14 cellular contexts compared by ENCODE assay signal in genomic region chr17:78729636-78730035, GRCh38. TPM values are rescaled to one million over a fixed set of nuclear protein-coding genes. Genes with fewer than 3 reads are reported as not detected.
DNase-seq lines count a peak whose midpoint lies in the region; ATAC-seq, FAIRE-seq and TF ChIP-seq lines count a peak whose summit lies in the region.
"Had no signal": no experiment of that assay in that cellular context is flagged by ENCODE, and none has a peak within 500 bp of the region (broad histone marks: within the 10 kb centered on the region; RNA-seq: fewer than 3 reads in every experiment).

No MANE protein-coding gene starts in this region.

- ATAC-seq in stimulated activated effector memory CD8-positive, alpha-beta T cell treated with anti-CD3 and anti-CD28 coated beads, Interleukin-12 subunit alpha, Interleukin-12 subunit beta, amount 100 ng/mL, for 72 hours: no peak
- ATAC-seq in activated CD8-positive, alpha-beta memory T cell treated with anti-CD3 and anti-CD28 coated beads, Interleukin-2, amount 10 ng/mL, durations not matched to agents 7 days and 5 days: no peak
- ATAC-seq: upper lobe of right lung had no signal

- 100% methylated on average over 1 of the region's 1 CpG for WGBS in smooth muscle cell (ENCODE audit: low lambda C conversion rate)

- no peak for FAIRE-seq in astrocyte (lab: Jason Lieb, UNC)
- FAIRE-seq: endothelial cell of umbilical vein, HTR-8/SVneo had no signal

- H3K27me3 ChIP-seq in astrocyte (ENCODE audit: insufficient read depth, low read length): no peaks in the 10 kb centered on the region
- H3K27me3 ChIP-seq in smooth muscle cell (ENCODE audit: low read depth): no peaks in the 10 kb centered on the region
- H3K27me3 ChIP-seq: upper lobe of right lung had no signal

- 0 out of 2 replicates have a peak, but pooled peaks cover 5% of the 10 kb centered on the region for H3K36me3 ChIP-seq in KOPT-K1 (ENCODE audit: insufficient read depth, low read length)
- H3K36me3 ChIP-seq in astrocyte (ENCODE audit: insufficient read depth, low read length): no peaks in the 10 kb centered on the region
- no peaks in the 10 kb centered on the region for H3K36me3 ChIP-seq in smooth muscle cell (ENCODE audit: low read depth)
- H3K36me3 ChIP-seq: upper lobe of right lung had no signal

- intact Hi-C loops in activated naive CD4-positive, alpha-beta T cell treated with anti-CD3 and anti-CD28 coated beads for 36 hours (cut with micrococcal nuclease): loop anchor here (5.0 kb wide), 1 partner anchor 1602 kb away; no protein-coding TSS in a partner anchor

- H3K4me1 ChIP-seq in astrocyte (ENCODE audit: insufficient read depth, low read length) (no peaks in the 10 kb centered on the region), smooth muscle cell (ENCODE audit: low read depth) (peaks cover 4% of the 10 kb centered on the region)

- peak overlapping the region; percentile 28 for H3K4me3 Mint-ChIP-seq in activated naive CD4-positive, alpha-beta T cell treated with anti-CD3 and anti-CD28 coated beads for 36 hours
- H3K4me3 Mint-ChIP-seq in astrocyte (ENCODE audit: unreplicated experiment): no peak overlapping the region
- peak overlapping the region; percentile 82 for H3K4me3 Mint-ChIP-seq in stimulated activated effector memory CD8-positive, alpha-beta T cell treated with anti-CD3 and anti-CD28 coated beads, Interleukin-12 subunit alpha, Interleukin-12 subunit beta, amount 100 ng/mL, for 72 hours
- no peak overlapping the region for H3K4me3 Mint-ChIP-seq in activated CD8-positive, alpha-beta memory T cell treated with anti-CD3 and anti-CD28 coated beads, Interleukin-2, amount 10 ng/mL, durations not matched to agents 7 days and 5 days

- CTCF ChIA-PET in activated naive CD4-positive, alpha-beta T cell treated with anti-CD3 and anti-CD28 coated beads for 36 hours (lab: Charles Lee): interaction anchor here (2.2 kb wide), 1 partner anchor 21 kb away, joined by 8 read pairs; no protein-coding TSS in a partner anchor
- CTCF ChIA-PET in activated CD8-positive, alpha-beta memory T cell treated with anti-CD3 and anti-CD28 coated beads, Interleukin-2, amount 10 ng/mL, durations not matched to agents 7 days and 5 days (lab: Charles Lee): interaction anchor here (1.7 to 1.9 kb wide), 2 partner anchors 20 to 56 kb away, joined by 4 to 6 read pairs; no protein-coding TSS in a partner anchor

- H3K4me3 ChIP-seq in astrocyte (ENCODE audit: insufficient read depth, low read depth, low read length) (no peak overlapping the region), smooth muscle cell (no peak overlapping the region)
- H3K4me3 ChIP-seq: lung, upper lobe of right lung had no signal

- H3K4me2 ChIP-seq in astrocyte (ENCODE audit: low read length) (no peak overlapping the region), smooth muscle cell (no peak overlapping the region)

- H3K27ac Mint-ChIP-seq in activated naive CD4-positive, alpha-beta T cell treated with anti-CD3 and anti-CD28 coated beads for 36 hours: peak overlapping the region; percentile 70
- peak overlapping the region; percentile 30 for H3K27ac Mint-ChIP-seq in astrocyte (ENCODE audit: unreplicated experiment)
- H3K27ac Mint-ChIP-seq in stimulated activated effector memory CD8-positive, alpha-beta T cell treated with anti-CD3 and anti-CD28 coated beads, Interleukin-12 subunit alpha, Interleukin-12 subunit beta, amount 100 ng/mL, for 72 hours: peak overlapping the region; percentile 46
- H3K27ac Mint-ChIP-seq in activated CD8-positive, alpha-beta memory T cell treated with anti-CD3 and anti-CD28 coated beads, Interleukin-2, amount 10 ng/mL, durations not matched to agents 7 days and 5 days: no peak overlapping the region

- H2AFZ ChIP-seq in astrocyte (ENCODE audit: low read depth, low read length) (no peak overlapping the region), smooth muscle cell (ENCODE audit: low read depth) (no peak overlapping the region)

- no peaks in the 10 kb centered on the region for H3K9me3 ChIP-seq in KOPT-K1 (ENCODE audit: insufficient read depth, low read length, poor library complexity, severe bottlenecking)
- H3K9me3 ChIP-seq in astrocyte (ENCODE audit: insufficient read depth, low read depth, low read length): no peaks in the 10 kb centered on the region
- H3K9me3 ChIP-seq in smooth muscle cell (replicated peaks; ENCODE audit: low read depth): no peaks in the 10 kb centered on the region
- H3K9me3 ChIP-seq: upper lobe of right lung had no signal

- H3K9me3 Mint-ChIP-seq in activated naive CD4-positive, alpha-beta T cell treated with anti-CD3 and anti-CD28 coated beads for 36 hours: no peaks in the 10 kb centered on the region
- H3K9me3 Mint-ChIP-seq in astrocyte (ENCODE audit: unreplicated experiment): no peaks in the 10 kb centered on the region
- no peaks in the 10 kb centered on the region for H3K9me3 Mint-ChIP-seq in stimulated activated effector memory CD8-positive, alpha-beta T cell treated with anti-CD3 and anti-CD28 coated beads, Interleukin-12 subunit alpha, Interleukin-12 subunit beta, amount 100 ng/mL, for 72 hours
- no peaks in the 10 kb centered on the region for H3K9me3 Mint-ChIP-seq in activated CD8-positive, alpha-beta memory T cell treated with anti-CD3 and anti-CD28 coated beads, Interleukin-2, amount 10 ng/mL, durations not matched to agents 7 days and 5 days (ENCODE audit: low read depth)

- H3K27me3 Mint-ChIP-seq in activated naive CD4-positive, alpha-beta T cell treated with anti-CD3 and anti-CD28 coated beads for 36 hours (ENCODE audit: low read depth): no peaks in the 10 kb centered on the region
- no peaks in the 10 kb centered on the region for H3K27me3 Mint-ChIP-seq in astrocyte (ENCODE audit: low read depth, unreplicated experiment)
- H3K27me3 Mint-ChIP-seq in activated CD8-positive, alpha-beta memory T cell treated with anti-CD3 and anti-CD28 coated beads, Interleukin-2, amount 10 ng/mL, durations not matched to agents 7 days and 5 days: no peaks in the 10 kb centered on the region

- peaks cover 60% of the 10 kb centered on the region for H4K20me1 ChIP-seq in astrocyte (ENCODE audit: insufficient read depth, low read length)
- H4K20me1 ChIP-seq in smooth muscle cell (ENCODE audit: low read depth): peaks cover 87% of the 10 kb centered on the region

- H3K4me1 Mint-ChIP-seq in activated naive CD4-positive, alpha-beta T cell treated with anti-CD3 and anti-CD28 coated beads for 36 hours (ENCODE audit: low read depth): peaks cover 87% of the 10 kb centered on the region
- peaks cover 18% of the 10 kb centered on the region for H3K4me1 Mint-ChIP-seq in astrocyte (ENCODE audit: low read depth, unreplicated experiment)
- H3K4me1 Mint-ChIP-seq in stimulated activated effector memory CD8-positive, alpha-beta T cell treated with anti-CD3 and anti-CD28 coated beads, Interleukin-12 subunit alpha, Interleukin-12 subunit beta, amount 100 ng/mL, for 72 hours: peaks cover 88% of the 10 kb centered on the region
- H3K4me1 Mint-ChIP-seq in activated CD8-positive, alpha-beta memory T cell treated with anti-CD3 and anti-CD28 coated beads, Interleukin-2, amount 10 ng/mL, durations not matched to agents 7 days and 5 days: peaks cover 69% of the 10 kb centered on the region

- H3K9ac ChIP-seq in astrocyte (ENCODE audit: low read length) (no peak overlapping the region), smooth muscle cell (ENCODE audit: low read depth) (no peak overlapping the region)

- H3K27ac ChIP-seq in KOPT-K1 (ENCODE audit: low read depth, low read length, poor library complexity, severe bottlenecking) (peak overlapping the region; percentile 99), astrocyte (ENCODE audit: low read depth, low read length) (no peak overlapping the region), smooth muscle cell (ENCODE audit: low read depth) (no peak overlapping the region)
- H3K27ac ChIP-seq: upper lobe of right lung had no signal

- peaks cover 5% of the 10 kb centered on the region for H3K36me3 Mint-ChIP-seq in activated naive CD4-positive, alpha-beta T cell treated with anti-CD3 and anti-CD28 coated beads for 36 hours (ENCODE audit: low read depth)
- peaks cover 3% of the 10 kb centered on the region for H3K36me3 Mint-ChIP-seq in astrocyte (ENCODE audit: low read depth, unreplicated experiment)
- H3K36me3 Mint-ChIP-seq in stimulated activated effector memory CD8-positive, alpha-beta T cell treated with anti-CD3 and anti-CD28 coated beads, Interleukin-12 subunit alpha, Interleukin-12 subunit beta, amount 100 ng/mL, for 72 hours: peaks cover 67% of the 10 kb centered on the region
- H3K36me3 Mint-ChIP-seq in activated CD8-positive, alpha-beta memory T cell treated with anti-CD3 and anti-CD28 coated beads, Interleukin-2, amount 10 ng/mL, durations not matched to agents 7 days and 5 days: peaks cover 15% of the 10 kb centered on the region

- DNase-seq in activated naive CD4-positive, alpha-beta T cell treated with anti-CD3 and anti-CD28 coated beads for 36 hours: peak; percentile 32
- no peak for DNase-seq in activated naive CD4-positive, alpha-beta T cell treated with anti-CD3 and anti-CD28 coated beads, Interleukin-2, amount 50 U/mL, for 16 hours
- DNase-seq in astrocyte (ENCODE audit: low read depth) (no peak), smooth muscle cell (lab: John Stamatoyannopoulos, UW; ENCODE audit: unreplicated experiment) (no peak)
- DNase-seq in stimulated activated effector memory CD8-positive, alpha-beta T cell treated with anti-CD3 and anti-CD28 coated beads, Interleukin-12 subunit alpha, Interleukin-12 subunit beta, amount 100 ng/mL, for 72 hours (ENCODE audit: low spot score in 2 of 2): no peak
- no peak for DNase-seq in stimulated activated CD4-positive, alpha-beta T cell treated with anti-CD3 and anti-CD28 coated beads, Interleukin-4, amount 100 ng/mL, for 1 hour
- DNase-seq in activated CD8-positive, alpha-beta memory T cell treated with anti-CD3 and anti-CD28 coated beads, Interleukin-2, amount 10 ng/mL, durations not matched to agents 7 days and 5 days: no peak
- DNase-seq: retina, SIG-M5, upper lobe of right lung had no signal

- no peaks in the 10 kb centered on the region for H3F3A ChIP-seq in smooth muscle cell (ENCODE audit: low read depth)

- TF ChIP-seq CTCF in astrocyte (IDR thresholded peaks at IDR 0.05; ENCODE audit: insufficient read depth, low read depth, low read length) (no peak), smooth muscle cell (IDR thresholded peaks at IDR 0.05; ENCODE audit: borderline replicate concordance, insufficient read depth, poor library complexity, severe bottlenecking) (no peak)

- H3K79me2 ChIP-seq in astrocyte (ENCODE audit: insufficient read depth, low read length) (peaks cover 50% of the 10 kb centered on the region), smooth muscle cell (ENCODE audit: low read depth) (peaks cover 77% of the 10 kb centered on the region)

RNA-seq across cellular contexts. Expression of gene CYTH1, which starts 52.4 kb away (rescaled TPM):
- 100 to 1,000 TPM; 145 to 149 TPM for total RNA-seq in activated naive CD4-positive, alpha-beta T cell treated with anti-CD3 and anti-CD28 coated beads for 36 hours
- 22.4 and 25.0 TPM in 2 replicates for total RNA-seq in astrocyte
- 17.4 and 19.3 TPM in 2 replicates for total RNA-seq in smooth muscle cell
- polyA plus RNA-seq in smooth muscle cell: 14.1 and 26.9 TPM in 2 replicates
- total RNA-seq in activated CD8-positive, alpha-beta memory T cell treated with anti-CD3 and anti-CD28 coated beads, Interleukin-2, amount 10 ng/mL, durations not matched to agents 7 days and 5 days: 100 to 1,000 TPM; 151 to 156 TPM

Comparison
In these comparisons a context has a peak if more than half of its experiments do, and no peak if none do; other contexts are left out.
1. H3K4me3 Mint-ChIP-seq: peak in activated naive CD4-positive, alpha-beta T cell treated with anti-CD3 and anti-CD28 coated beads for 36 hours (single experiment) and stimulated activated effector memory CD8-positive, alpha-beta T cell treated with anti-CD3 and anti-CD28 coated beads, Interleukin-12 subunit alpha, Interleukin-12 subunit beta, amount 100 ng/mL, for 72 hours (single experiment); none in astrocyte (single experiment) and activated CD8-positive, alpha-beta memory T cell treated with anti-CD3 and anti-CD28 coated beads, Interleukin-2, amount 10 ng/mL, durations not matched to agents 7 days and 5 days (single experiment).